Comparison of ENCODE assay signal across 20 cellular contexts in the genomic region with DNA sequence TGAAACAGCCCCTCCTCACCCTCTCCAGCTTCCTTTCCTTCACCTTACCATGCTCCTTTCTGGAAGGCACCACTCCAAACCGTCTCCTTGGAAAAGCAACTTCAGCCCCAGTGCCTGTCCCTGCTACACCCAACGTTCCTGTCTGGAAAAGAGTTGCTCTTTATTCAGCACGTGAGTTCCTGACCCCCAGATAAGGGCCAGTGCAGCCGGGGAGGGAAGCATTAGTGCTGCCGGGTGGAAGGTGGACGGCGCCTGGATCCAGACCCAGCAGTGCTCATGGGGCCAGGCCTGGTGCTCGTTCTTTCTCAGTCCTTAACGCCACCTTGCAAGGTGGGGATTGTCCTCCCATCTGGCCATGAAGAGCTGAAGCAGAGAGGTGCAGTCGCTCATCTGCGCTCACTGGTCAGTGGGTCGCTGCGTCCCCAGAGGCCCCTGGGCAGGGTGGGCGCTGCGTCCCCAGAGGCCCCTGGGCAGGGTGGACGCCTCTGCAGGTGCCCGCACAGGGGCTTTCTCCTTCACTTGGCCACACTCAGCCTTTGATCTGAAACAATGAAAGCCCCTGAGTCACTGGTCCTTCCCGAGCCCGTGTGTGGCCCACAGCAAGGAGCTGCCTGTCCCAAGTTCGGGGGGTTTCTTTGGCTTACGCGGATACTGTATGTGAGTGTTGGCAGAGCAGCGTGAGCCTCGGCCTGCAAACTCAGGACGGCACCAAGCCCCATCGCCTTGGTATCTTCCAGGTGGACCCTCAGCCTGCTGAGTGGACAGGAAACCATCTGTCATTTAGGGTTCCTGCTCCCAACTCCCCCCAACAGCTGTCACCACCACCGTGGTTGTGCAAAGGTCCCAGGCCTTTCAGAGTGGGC.
"Had no signal": no experiment of that assay in that cellular context is flagged by ENCODE, and none has a peak within 500 bp of the region (broad histone marks: within the 10 kb centered on the region; RNA-seq: fewer than 3 reads in every experiment).

No MANE protein-coding gene starts in this region.

- H3K27ac Mint-ChIP-seq: nephron progenitor cell; stimulated activated effector memory CD8-positive, alpha-beta T cell treated with anti-CD3 and anti-CD28 coated beads, Interleukin-12 subunit alpha, Interleukin-12 subunit beta, amount 100 ng/mL, for 72 hours; type B pancreatic cell had no signal

- H3K4me3 ChIP-seq: dorsolateral prefrontal cortex, gastrocnemius medialis, heart right ventricle, right atrium auricular region, suprapubic skin, thyroid gland, vagina had no signal

- H3K27me3 ChIP-seq: gastrocnemius medialis, right atrium auricular region, thyroid gland, vagina had no signal

- H3K4me3 Mint-ChIP-seq: naive thymus-derived CD4-positive, alpha-beta T cell; nephron progenitor cell; stimulated activated effector memory CD8-positive, alpha-beta T cell treated with anti-CD3 and anti-CD28 coated beads, Interleukin-12 subunit alpha, Interleukin-12 subunit beta, amount 100 ng/mL, for 72 hours; type B pancreatic cell had no signal

- H3K9me3 ChIP-seq: gastrocnemius medialis, heart right ventricle, right atrium auricular region, suprapubic skin, thyroid gland, vagina had no signal

- H3K36me3 ChIP-seq: gastrocnemius medialis, heart right ventricle, right atrium auricular region, suprapubic skin, thyroid gland, vagina had no signal

- H3K27me3 Mint-ChIP-seq: type B pancreatic cell had no signal

- H3K4me1 Mint-ChIP-seq: stimulated activated effector memory CD8-positive, alpha-beta T cell treated with anti-CD3 and anti-CD28 coated beads, Interleukin-12 subunit alpha, Interleukin-12 subunit beta, amount 100 ng/mL, for 72 hours had no signal

- H3K9me3 Mint-ChIP-seq: naive thymus-derived CD4-positive, alpha-beta T cell; nephron progenitor cell; stimulated activated effector memory CD8-positive, alpha-beta T cell treated with anti-CD3 and anti-CD28 coated beads, Interleukin-12 subunit alpha, Interleukin-12 subunit beta, amount 100 ng/mL, for 72 hours; type B pancreatic cell had no signal

- H3K4me1 ChIP-seq: gastrocnemius medialis, right atrium auricular region had no signal

- H3K27ac ChIP-seq: dorsolateral prefrontal cortex, gastrocnemius medialis, heart right ventricle, right atrium auricular region, suprapubic skin, thyroid gland, vagina had no signal

- ATAC-seq: esophagus mucosa; gastrocnemius medialis; heart right ventricle; naive thymus-derived CD4-positive, alpha-beta T cell; stimulated activated effector memory CD8-positive, alpha-beta T cell treated with anti-CD3 and anti-CD28 coated beads, Interleukin-12 subunit alpha, Interleukin-12 subunit beta, amount 100 ng/mL, for 72 hours; stimulated activated naive CD8-positive, alpha-beta T cell treated with anti-CD3 and anti-CD28 coated beads, Interleukin-15, Interleukin-2, amounts not matched to agents 100 U/mL and 50 U/mL, for 24 hours had no signal

- DNase-seq: cortex of kidney; dorsolateral prefrontal cortex; effector CD8-positive, alpha-beta T cell; gastrocnemius medialis; heart right ventricle; hypothalamus; kidney glomerular epithelial cell; naive thymus-derived CD4-positive, alpha-beta T cell; nephron progenitor cell; posterior cingulate gyrus; stimulated activated CD4-positive, alpha-beta T cell treated with anti-CD3 and anti-CD28 coated beads, Interleukin-4, amount 100 ng/mL, for 1 hour; stimulated activated CD8-positive, alpha-beta memory T cell treated with anti-CD3 and anti-CD28 coated beads, Interleukin-4, amount 100 ng/mL, for 48 hours; stimulated activated naive CD8-positive, alpha-beta T cell treated with anti-CD3 and anti-CD28 coated beads, Interleukin-15, Interleukin-2, amounts not matched to agents 100 U/mL and 50 U/mL, for 24 hours; thyroid gland had no signal

- H3K36me3 Mint-ChIP-seq: naive thymus-derived CD4-positive, alpha-beta T cell; stimulated activated effector memory CD8-positive, alpha-beta T cell treated with anti-CD3 and anti-CD28 coated beads, Interleukin-12 subunit alpha, Interleukin-12 subunit beta, amount 100 ng/mL, for 72 hours; type B pancreatic cell had no signal
